3 cellular contexts compared by ENCODE assay signal in genomic region chr20:39880890-39881289, GRCh38.
TF ChIP-seq lines count a peak whose summit lies in the region.

No MANE protein-coding gene starts in this region.

TF ChIP-seq in liver, 16 proteins besides CTCF, POLR2A, EP300 and RAD21 (continued from another document):
- TF ChIP-seq, protein P1, sequence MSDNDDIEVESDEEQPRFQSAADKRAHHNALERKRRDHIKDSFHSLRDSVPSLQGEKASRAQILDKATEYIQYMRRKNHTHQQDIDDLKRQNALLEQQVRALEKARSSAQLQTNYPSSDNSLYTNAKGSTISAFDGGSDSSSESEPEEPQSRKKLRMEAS (IDR thresholded peaks at IDR 0.05), result no peak
- TF ChIP-seq TAF1 (conservative IDR thresholded peaks at IDR 0.05), result no peak
- TF ChIP-seq, protein P2, sequence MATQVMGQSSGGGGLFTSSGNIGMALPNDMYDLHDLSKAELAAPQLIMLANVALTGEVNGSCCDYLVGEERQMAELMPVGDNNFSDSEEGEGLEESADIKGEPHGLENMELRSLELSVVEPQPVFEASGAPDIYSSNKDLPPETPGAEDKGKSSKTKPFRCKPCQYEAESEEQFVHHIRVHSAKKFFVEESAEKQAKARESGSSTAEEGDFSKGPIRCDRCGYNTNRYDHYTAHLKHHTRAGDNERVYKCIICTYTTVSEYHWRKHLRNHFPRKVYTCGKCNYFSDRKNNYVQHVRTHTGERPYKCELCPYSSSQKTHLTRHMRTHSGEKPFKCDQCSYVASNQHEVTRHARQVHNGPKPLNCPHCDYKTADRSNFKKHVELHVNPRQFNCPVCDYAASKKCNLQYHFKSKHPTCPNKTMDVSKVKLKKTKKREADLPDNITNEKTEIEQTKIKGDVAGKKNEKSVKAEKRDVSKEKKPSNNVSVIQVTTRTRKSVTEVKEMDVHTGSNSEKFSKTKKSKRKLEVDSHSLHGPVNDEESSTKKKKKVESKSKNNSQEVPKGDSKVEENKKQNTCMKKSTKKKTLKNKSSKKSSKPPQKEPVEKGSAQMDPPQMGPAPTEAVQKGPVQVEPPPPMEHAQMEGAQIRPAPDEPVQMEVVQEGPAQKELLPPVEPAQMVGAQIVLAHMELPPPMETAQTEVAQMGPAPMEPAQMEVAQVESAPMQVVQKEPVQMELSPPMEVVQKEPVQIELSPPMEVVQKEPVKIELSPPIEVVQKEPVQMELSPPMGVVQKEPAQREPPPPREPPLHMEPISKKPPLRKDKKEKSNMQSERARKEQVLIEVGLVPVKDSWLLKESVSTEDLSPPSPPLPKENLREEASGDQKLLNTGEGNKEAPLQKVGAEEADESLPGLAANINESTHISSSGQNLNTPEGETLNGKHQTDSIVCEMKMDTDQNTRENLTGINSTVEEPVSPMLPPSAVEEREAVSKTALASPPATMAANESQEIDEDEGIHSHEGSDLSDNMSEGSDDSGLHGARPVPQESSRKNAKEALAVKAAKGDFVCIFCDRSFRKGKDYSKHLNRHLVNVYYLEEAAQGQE (IDR thresholded peaks at IDR 0.05), result no peak

TF ChIP-seq in HepG2, 621 proteins besides CTCF, POLR2A, EP300 and RAD21 (continued from another document):
- TF ChIP-seq, protein P3, sequence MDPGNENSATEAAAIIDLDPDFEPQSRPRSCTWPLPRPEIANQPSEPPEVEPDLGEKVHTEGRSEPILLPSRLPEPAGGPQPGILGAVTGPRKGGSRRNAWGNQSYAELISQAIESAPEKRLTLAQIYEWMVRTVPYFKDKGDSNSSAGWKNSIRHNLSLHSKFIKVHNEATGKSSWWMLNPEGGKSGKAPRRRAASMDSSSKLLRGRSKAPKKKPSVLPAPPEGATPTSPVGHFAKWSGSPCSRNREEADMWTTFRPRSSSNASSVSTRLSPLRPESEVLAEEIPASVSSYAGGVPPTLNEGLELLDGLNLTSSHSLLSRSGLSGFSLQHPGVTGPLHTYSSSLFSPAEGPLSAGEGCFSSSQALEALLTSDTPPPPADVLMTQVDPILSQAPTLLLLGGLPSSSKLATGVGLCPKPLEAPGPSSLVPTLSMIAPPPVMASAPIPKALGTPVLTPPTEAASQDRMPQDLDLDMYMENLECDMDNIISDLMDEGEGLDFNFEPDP (CRISPR knock-in tag; conservative IDR thresholded peaks at IDR 0.05), result no peak
- TF ChIP-seq CCDC6 (CRISPR knock-in tag; IDR thresholded peaks at IDR 0.05) (no peak), SMAD3 (CRISPR knock-in tag; IDR thresholded peaks at IDR 0.05) (no peak)
- TF ChIP-seq, protein P4, sequence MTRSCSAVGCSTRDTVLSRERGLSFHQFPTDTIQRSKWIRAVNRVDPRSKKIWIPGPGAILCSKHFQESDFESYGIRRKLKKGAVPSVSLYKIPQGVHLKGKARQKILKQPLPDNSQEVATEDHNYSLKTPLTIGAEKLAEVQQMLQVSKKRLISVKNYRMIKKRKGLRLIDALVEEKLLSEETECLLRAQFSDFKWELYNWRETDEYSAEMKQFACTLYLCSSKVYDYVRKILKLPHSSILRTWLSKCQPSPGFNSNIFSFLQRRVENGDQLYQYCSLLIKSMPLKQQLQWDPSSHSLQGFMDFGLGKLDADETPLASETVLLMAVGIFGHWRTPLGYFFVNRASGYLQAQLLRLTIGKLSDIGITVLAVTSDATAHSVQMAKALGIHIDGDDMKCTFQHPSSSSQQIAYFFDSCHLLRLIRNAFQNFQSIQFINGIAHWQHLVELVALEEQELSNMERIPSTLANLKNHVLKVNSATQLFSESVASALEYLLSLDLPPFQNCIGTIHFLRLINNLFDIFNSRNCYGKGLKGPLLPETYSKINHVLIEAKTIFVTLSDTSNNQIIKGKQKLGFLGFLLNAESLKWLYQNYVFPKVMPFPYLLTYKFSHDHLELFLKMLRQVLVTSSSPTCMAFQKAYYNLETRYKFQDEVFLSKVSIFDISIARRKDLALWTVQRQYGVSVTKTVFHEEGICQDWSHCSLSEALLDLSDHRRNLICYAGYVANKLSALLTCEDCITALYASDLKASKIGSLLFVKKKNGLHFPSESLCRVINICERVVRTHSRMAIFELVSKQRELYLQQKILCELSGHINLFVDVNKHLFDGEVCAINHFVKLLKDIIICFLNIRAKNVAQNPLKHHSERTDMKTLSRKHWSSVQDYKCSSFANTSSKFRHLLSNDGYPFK (CRISPR knock-in tag; IDR thresholded peaks at IDR 0.05; ENCODE audit: borderline replicate concordance), result no peak

TF ChIP-seq in H1, 55 proteins besides CTCF, POLR2A, EP300 and RAD21:
- TF ChIP-seq, protein P5, sequence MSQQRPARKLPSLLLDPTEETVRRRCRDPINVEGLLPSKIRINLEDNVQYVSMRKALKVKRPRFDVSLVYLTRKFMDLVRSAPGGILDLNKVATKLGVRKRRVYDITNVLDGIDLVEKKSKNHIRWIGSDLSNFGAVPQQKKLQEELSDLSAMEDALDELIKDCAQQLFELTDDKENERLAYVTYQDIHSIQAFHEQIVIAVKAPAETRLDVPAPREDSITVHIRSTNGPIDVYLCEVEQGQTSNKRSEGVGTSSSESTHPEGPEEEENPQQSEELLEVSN (IDR thresholded peaks at IDR 0.05), result no peak
- TF ChIP-seq KDM5A (IDR thresholded peaks at IDR 0.05; ENCODE audit: low read length) (no peak), CBX5 (IDR thresholded peaks at IDR 0.05; ENCODE audit: low read depth, low read length) (no peak), HDAC2 (IDR thresholded peaks at IDR 0.05; ENCODE audit: borderline replicate concordance in 1 of 2, low read depth in 2 of 2, low read length in 2 of 2) (no peak), TAF7 (optimal IDR thresholded peaks at IDR 0.05; ENCODE audit: borderline replicate concordance, low read depth, low read length) (no peak), FOSL1 (IDR thresholded peaks at IDR 0.05; ENCODE audit: insufficient read depth, low read depth, low read length) (no peak), ZNF274 (IDR thresholded peaks at IDR 0.05; ENCODE audit: borderline replicate concordance, extremely low read depth, low read length) (no peak), KDM4A (IDR thresholded peaks at IDR 0.05; ENCODE audit: low read depth, low read length, severe bottlenecking) (no peak), SP4 (IDR thresholded peaks at IDR 0.05; ENCODE audit: low read length) (no peak), CTBP2 (IDR thresholded peaks at IDR 0.05; ENCODE audit: borderline replicate concordance, insufficient read depth, insufficient read length, low read length) (no peak), GABPA (IDR thresholded peaks at IDR 0.05; ENCODE audit: borderline replicate concordance, insufficient read depth, low read length) (no peak), ASH2L (IDR thresholded peaks at IDR 0.05; ENCODE audit: low read length) (no peak), RNF2 (IDR thresholded peaks at IDR 0.05; ENCODE audit: borderline replicate concordance, low read depth, low read length, missing control alignments, poor library complexity, severe bottlenecking) (no peak)
- TF ChIP-seq, protein P1 (IDR thresholded peaks at IDR 0.05), result no peak
